In the genomic region with DNA sequence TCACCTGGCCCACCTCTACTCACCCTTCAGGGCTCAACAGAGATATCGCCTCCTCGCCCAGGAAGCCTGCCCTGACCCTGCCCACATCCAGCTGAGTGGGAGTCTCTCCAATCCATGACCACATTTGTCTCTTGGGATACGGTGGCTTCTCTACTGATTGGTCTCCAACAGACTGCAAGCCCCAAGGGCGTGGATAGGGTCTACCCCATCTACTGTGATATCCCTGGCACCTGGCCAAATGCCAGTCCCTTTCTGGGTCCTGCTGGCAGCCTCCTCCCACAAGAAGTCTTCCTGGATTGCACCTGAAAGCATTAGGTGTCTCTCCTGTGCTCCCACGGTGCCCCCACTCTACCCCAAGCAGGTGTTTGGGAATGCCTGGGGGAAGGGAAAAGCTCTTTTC, we compare ENCODE assay signal across 23 cellular contexts.
DNase-seq lines count a peak whose midpoint lies in the region; ATAC-seq and TF ChIP-seq lines count a peak whose summit lies in the region.
"Had no signal": no experiment of that assay in that cellular context is flagged by ENCODE, and none has a peak within 500 bp of the region (broad histone marks: within the 10 kb centered on the region; RNA-seq: fewer than 3 reads in every experiment).

No MANE protein-coding gene starts in this region.

- H3K36me3 ChIP-seq in left ventricle myocardium inferior, result no peaks in the 10 kb centered on the region
- no peaks in the 10 kb centered on the region for H3K36me3 ChIP-seq in spleen
- H3K36me3 ChIP-seq: Peyer's patch, SJCRH30 had no signal

- no peak for ATAC-seq in left lobe of liver
- ATAC-seq: GM12878 had no signal

- 76 to 93% (median 90%) methylated on average over 5 of the region's 5 CpGs for WGBS in spleen, 5 donors

- intact Hi-C loops in left ventricle myocardium inferior (cut with micrococcal nuclease), result no loop called here
- intact Hi-C loops in cardiac septum (cut with DNase I), result no loop called here
- intact Hi-C loops in spleen (cut with DNase I; ENCODE audit: low total_unique reads), result no loop called here

- H3K27me3 ChIP-seq in left ventricle myocardium inferior (ENCODE audit: low read depth) (peaks cover 73% of the 10 kb centered on the region), spleen (replicated peaks in 1 of 7) (peaks cover 0 to 20% (median 0%) of the 10 kb centered on the region in 7 donors)
- H3K27me3 ChIP-seq: Peyer's patch had no signal

- TF ChIP-seq POLR2A in NB4 (IDR thresholded peaks at IDR 0.05; ENCODE audit: extremely low read depth, insufficient read length) (no peak), spleen (IDR thresholded peaks at IDR 0.05) (no peak)

- H3K27ac ChIP-seq in left ventricle myocardium inferior (replicated peaks) (no peak overlapping the region), spleen (no peak overlapping the region)
- H3K27ac ChIP-seq: 22Rv1, HL-60, KMS-11, Peyer's patch, SJCRH30 had no signal

- TF ChIP-seq CTCF in left ventricle myocardium inferior (IDR thresholded peaks at IDR 0.05; ENCODE audit: borderline replicate concordance), result no peak
- TF ChIP-seq CTCF in NB4 (IDR thresholded peaks at IDR 0.05; ENCODE audit: low read depth, low read length), result no peak
- TF ChIP-seq CTCF in spleen (IDR thresholded peaks at IDR 0.05 in 8 of 11, conservative IDR thresholded peaks at IDR 0.05 in 3 of 11), result no peak

- H3K4me3 ChIP-seq in left ventricle myocardium inferior, result no peak overlapping the region
- no peak overlapping the region for H3K4me3 ChIP-seq in NB4 (ENCODE audit: low read depth, low read length)
- H3K4me3 ChIP-seq in spleen, result no peak overlapping the region
- H3K4me3 ChIP-seq: GM12878, Peyer's patch, SJCRH30 had no signal

- DNase-seq in left ventricle myocardium inferior (peak; percentile 1), cardiac septum (ENCODE audit: low spot score) (no peak), NB4 (ENCODE audit: low read depth) (peak; percentile 37), left lobe of liver (ENCODE audit: low spot score) (peak; percentile 47), spleen (peak; percentile 55), T-helper 1 cell (no peak), NCI-H748 (lab: John Stamatoyannopoulos, UW; ENCODE audit: unreplicated experiment) (no peak), AG20443 (ENCODE audit: low spot score) (no peak)
- DNase-seq: CD4-positive, alpha-beta T cell; COR-L47; DMS 273 treated with DMSO at 0.1 percent for 48 hours; DMS79 treated with DMSO at 0.1 percent for 48 hours; NCI-H1105 treated with DMSO at 0.1 percent for 48 hours; NCI-H2029 treated with DMSO at 0.1 percent for 48 hours; NCI-H2171; NCI-H345; NCI-H524; SJCRH30 had no signal

- no peaks in the 10 kb centered on the region for H3K4me1 ChIP-seq in left ventricle myocardium inferior
- peaks cover 0 to 28% (median 12%) of the 10 kb centered on the region in 6 donors for H3K4me1 ChIP-seq in spleen
- H3K4me1 ChIP-seq: SJCRH30 had no signal

- H3K9me3 ChIP-seq in left ventricle myocardium inferior (replicated peaks), result no peaks in the 10 kb centered on the region
- no peaks in the 10 kb centered on the region for H3K9me3 ChIP-seq in spleen
- H3K9me3 ChIP-seq: Peyer's patch, SJCRH30 had no signal

Comparison
In these comparisons a context has a peak if more than half of its experiments do, and no peak if none do; other contexts are left out.
1. DNase-seq: peak in left ventricle myocardium inferior (single experiment), NB4 (single experiment), left lobe of liver (single experiment) and spleen (single experiment); none in cardiac septum (single experiment), T-helper 1 cell (0 of 5), NCI-H748 (single experiment) and AG20443 (single experiment).